1 cellular context compared by ENCODE assay signal in the genomic region with DNA sequence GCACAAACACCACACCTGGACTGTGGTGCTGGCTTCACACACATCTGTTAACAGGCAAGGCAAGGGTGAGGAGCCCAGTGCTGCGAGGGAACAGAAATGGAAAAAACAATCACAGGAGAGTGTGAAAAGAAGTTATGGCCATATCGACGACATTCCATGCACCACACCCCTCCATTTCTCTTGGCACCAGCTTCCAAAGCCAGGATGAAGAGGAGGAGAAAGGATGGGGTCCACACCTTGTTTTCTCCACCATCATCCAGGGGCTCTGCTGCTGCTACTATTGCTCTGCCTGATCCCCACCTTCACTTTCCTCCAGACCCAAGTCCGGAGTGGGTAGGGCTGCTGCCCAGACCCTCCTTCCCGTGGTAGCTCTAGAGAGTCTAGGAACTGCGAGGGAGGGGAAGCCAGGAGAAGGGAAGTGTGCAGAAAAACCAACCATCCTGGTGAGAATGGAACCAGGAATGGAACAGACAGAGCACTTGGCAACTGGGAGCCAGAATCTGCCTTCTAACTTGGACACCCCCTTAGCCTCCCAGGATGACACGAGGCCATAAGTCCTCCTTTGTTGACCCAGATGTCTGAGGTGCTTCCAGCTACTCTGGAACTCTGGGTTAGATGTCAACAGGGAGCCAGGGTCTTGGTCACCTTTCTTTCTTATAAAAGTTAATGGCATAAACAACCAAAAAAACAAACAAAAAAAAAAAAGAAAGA.
TF ChIP-seq lines count a peak whose summit lies in the region.

No MANE protein-coding gene starts in this region.

TF ChIP-seq in HEK293, 187 proteins besides CTCF, POLR2A, EP300 and RAD21:
- TF ChIP-seq ZNF146 (tag by site-specific recombination; IDR thresholded peaks at IDR 0.05) (no peak), ZNF677 (tag by site-specific recombination; IDR thresholded peaks at IDR 0.05) (no peak), ZNF239 (tag by site-specific recombination; IDR thresholded peaks at IDR 0.05) (no peak), KLF8 (tag by site-specific recombination; IDR thresholded peaks at IDR 0.05) (0 out of 2 replicates have a peak, but pooled peaks have one; percentile 13), ZNF664 (tag by site-specific recombination; IDR thresholded peaks at IDR 0.05) (no peak), ZNF311 (tag by site-specific recombination; IDR thresholded peaks at IDR 0.05; ENCODE audit: borderline replicate concordance) (no peak), ZNF473 (tag by site-specific recombination; IDR thresholded peaks at IDR 0.05) (no peak), ZBTB17 (tag by site-specific recombination; IDR thresholded peaks at IDR 0.05) (peak; percentile 37; the same call in 1 of the 2 replicates), ZNF600 (tag by site-specific recombination; IDR thresholded peaks at IDR 0.05) (peak; percentile 93), ZNF654 (tag by site-specific recombination; IDR thresholded peaks at IDR 0.05; ENCODE audit: low read depth) (no peak), TCF7L2 (IDR thresholded peaks at IDR 0.05; ENCODE audit: borderline replicate concordance, low read depth, low read length) (no peak), SP7 (tag by site-specific recombination; IDR thresholded peaks at IDR 0.05) (no peak)
- TF ChIP-seq, protein P1, sequence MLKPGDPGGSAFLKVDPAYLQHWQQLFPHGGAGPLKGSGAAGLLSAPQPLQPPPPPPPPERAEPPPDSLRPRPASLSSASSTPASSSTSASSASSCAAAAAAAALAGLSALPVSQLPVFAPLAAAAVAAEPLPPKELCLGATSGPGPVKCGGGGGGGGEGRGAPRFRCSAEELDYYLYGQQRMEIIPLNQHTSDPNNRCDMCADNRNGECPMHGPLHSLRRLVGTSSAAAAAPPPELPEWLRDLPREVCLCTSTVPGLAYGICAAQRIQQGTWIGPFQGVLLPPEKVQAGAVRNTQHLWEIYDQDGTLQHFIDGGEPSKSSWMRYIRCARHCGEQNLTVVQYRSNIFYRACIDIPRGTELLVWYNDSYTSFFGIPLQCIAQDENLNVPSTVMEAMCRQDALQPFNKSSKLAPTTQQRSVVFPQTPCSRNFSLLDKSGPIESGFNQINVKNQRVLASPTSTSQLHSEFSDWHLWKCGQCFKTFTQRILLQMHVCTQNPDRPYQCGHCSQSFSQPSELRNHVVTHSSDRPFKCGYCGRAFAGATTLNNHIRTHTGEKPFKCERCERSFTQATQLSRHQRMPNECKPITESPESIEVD (tag by site-specific recombination; IDR thresholded peaks at IDR 0.05) = no peak
- TF ChIP-seq, protein P2, sequence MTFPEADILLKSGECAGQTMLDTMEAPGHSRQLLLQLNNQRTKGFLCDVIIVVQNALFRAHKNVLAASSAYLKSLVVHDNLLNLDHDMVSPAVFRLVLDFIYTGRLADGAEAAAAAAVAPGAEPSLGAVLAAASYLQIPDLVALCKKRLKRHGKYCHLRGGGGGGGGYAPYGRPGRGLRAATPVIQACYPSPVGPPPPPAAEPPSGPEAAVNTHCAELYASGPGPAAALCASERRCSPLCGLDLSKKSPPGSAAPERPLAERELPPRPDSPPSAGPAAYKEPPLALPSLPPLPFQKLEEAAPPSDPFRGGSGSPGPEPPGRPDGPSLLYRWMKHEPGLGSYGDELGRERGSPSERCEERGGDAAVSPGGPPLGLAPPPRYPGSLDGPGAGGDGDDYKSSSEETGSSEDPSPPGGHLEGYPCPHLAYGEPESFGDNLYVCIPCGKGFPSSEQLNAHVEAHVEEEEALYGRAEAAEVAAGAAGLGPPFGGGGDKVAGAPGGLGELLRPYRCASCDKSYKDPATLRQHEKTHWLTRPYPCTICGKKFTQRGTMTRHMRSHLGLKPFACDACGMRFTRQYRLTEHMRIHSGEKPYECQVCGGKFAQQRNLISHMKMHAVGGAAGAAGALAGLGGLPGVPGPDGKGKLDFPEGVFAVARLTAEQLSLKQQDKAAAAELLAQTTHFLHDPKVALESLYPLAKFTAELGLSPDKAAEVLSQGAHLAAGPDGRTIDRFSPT (tag by site-specific recombination; IDR thresholded peaks at IDR 0.05) = no peak
- TF ChIP-seq, protein P3, sequence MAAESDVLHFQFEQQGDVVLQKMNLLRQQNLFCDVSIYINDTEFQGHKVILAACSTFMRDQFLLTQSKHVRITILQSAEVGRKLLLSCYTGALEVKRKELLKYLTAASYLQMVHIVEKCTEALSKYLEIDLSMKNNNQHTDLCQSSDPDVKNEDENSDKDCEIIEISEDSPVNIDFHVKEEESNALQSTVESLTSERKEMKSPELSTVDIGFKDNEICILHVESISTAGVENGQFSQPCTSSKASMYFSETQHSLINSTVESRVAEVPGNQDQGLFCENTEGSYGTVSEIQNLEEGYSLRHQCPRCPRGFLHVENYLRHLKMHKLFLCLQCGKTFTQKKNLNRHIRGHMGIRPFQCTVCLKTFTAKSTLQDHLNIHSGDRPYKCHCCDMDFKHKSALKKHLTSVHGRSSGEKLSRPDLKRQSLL (tag by site-specific recombination; IDR thresholded peaks at IDR 0.05) = no peak
